In the genomic region with DNA sequence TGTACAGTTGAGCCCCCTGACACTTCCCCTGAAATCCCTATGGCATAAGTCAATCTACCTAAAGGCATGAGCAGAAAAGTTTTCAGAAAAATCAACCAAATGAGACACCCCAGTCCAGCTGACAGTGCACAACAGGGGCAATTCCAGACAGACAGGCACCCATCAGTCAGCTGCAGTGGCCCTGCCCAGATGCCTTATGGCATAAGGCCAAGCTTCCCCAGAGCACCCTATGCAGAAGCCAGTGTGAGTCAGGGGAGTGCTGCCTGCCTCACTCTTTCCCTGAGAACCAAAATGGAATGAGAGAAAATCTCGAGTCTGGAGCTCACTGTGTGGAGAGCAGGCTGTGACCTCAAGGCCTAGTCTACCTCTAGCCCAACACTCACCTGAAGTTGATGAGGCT, we compare ENCODE assay signal across 11 cellular contexts. TPM values are rescaled to one million over a fixed set of nuclear protein-coding genes. Genes with fewer than 3 reads are reported as not detected.
DNase-seq lines count a peak whose midpoint lies in the region; ATAC-seq and TF ChIP-seq lines count a peak whose summit lies in the region.
"Had no signal": no experiment of that assay in that cellular context is flagged by ENCODE, and none has a peak within 500 bp of the region (broad histone marks: within the 10 kb centered on the region; RNA-seq: fewer than 3 reads in every experiment).

No MANE protein-coding gene starts in this region.

- H3K27ac ChIP-seq in brain microvascular endothelial cell: peak overlapping the region; percentile 51
- peak overlapping the region; percentile 93 for H3K27ac ChIP-seq in layer of hippocampus (ENCODE audit: low read depth, low read length)

- TF ChIP-seq CTCF in brain microvascular endothelial cell (IDR thresholded peaks at IDR 0.05; ENCODE audit: low read depth, low read length, missing control alignments): no peak

- H3K36me3 ChIP-seq in brain microvascular endothelial cell (replicated peaks): peaks cover 57% of the 10 kb centered on the region

- in situ Hi-C loops in brain microvascular endothelial cell (cut with HindIII; ENCODE audit: low pct_ligation_motif_present, low sequenced_read_pairs): no loop called here

- ATAC-seq in GM19397 (IDR thresholded peaks at IDR 0.05; ENCODE audit: unreplicated experiment) (no peak), GM19023 (IDR thresholded peaks at IDR 0.05; ENCODE audit: unreplicated experiment) (no peak), HG03280 (IDR thresholded peaks at IDR 0.05; ENCODE audit: unreplicated experiment) (no peak)
- ATAC-seq: CD8-positive, alpha-beta T cell had no signal

- H3K27me3 ChIP-seq in brain microvascular endothelial cell (replicated peaks): no peaks in the 10 kb centered on the region
- no peaks in the 10 kb centered on the region for H3K27me3 ChIP-seq in layer of hippocampus (ENCODE audit: control insufficient read depth, insufficient read depth, low read length)

- DNase-seq in AG08395 (ENCODE audit: low spot score) (peak; percentile 63), HT1080 (ENCODE audit: low read depth) (peak; percentile 36), brain microvascular endothelial cell (peak; percentile 79), NCI-H2029 treated with DMSO at 0.1 percent for 48 hours (lab: John Stamatoyannopoulos, UW) (no peak)
- DNase-seq: activated naive CD4-positive, alpha-beta T cell treated with anti-CD3 and anti-CD28 coated beads, Interleukin-2, amount 50 U/mL, for 16 hours; CD8-positive, alpha-beta T cell; NCI-H2029 had no signal

- H3K4me3 ChIP-seq in brain microvascular endothelial cell (ENCODE audit: low read depth, low read length): no peak overlapping the region

RNA-seq across cellular contexts. Expression of a gene that starts 38.1 kb away (rescaled TPM):
- total RNA-seq in HT1080 (2014; rRNA removed; shearing (Covaris generic)): 0.31 TPM in 1 of 2 replicates, not detected in the other
- not detected in 2 replicates for polyA plus RNA-seq in HT1080 (2015; cell fraction: cytosol; rRNA removed)
- not detected in 2 replicates for polyA plus RNA-seq in HT1080 (2015; cell fraction: nucleus; rRNA removed)
- total RNA-seq: CD8-positive, alpha-beta T cell had no signal

RNA-seq across cellular contexts. Expression of a gene that starts 56.1 kb away (rescaled TPM):
- total RNA-seq in HT1080 (2014; rRNA removed; shearing (Covaris generic)): 38.1 and 38.8 TPM in 2 replicates
- polyA plus RNA-seq in HT1080 (2015; cell fraction: cytosol; rRNA removed): 11.8 and 14.1 TPM in 2 replicates
- 80.0 and 83.5 TPM in 2 replicates for polyA plus RNA-seq in HT1080 (2015; cell fraction: nucleus; rRNA removed)

RNA-seq across cellular contexts. Expression of a gene that starts 57.9 kb away (rescaled TPM):
- 31.0 and 33.7 TPM in 2 replicates for total RNA-seq in HT1080 (2014; rRNA removed; shearing (Covaris generic))
- polyA plus RNA-seq in HT1080 (2015; cell fraction: cytosol; rRNA removed): 38.6 and 41.0 TPM in 2 replicates
- 20.8 and 25.1 TPM in 2 replicates for polyA plus RNA-seq in HT1080 (2015; cell fraction: nucleus; rRNA removed)
